7 cellular contexts compared by ENCODE assay signal in the genomic region with DNA sequence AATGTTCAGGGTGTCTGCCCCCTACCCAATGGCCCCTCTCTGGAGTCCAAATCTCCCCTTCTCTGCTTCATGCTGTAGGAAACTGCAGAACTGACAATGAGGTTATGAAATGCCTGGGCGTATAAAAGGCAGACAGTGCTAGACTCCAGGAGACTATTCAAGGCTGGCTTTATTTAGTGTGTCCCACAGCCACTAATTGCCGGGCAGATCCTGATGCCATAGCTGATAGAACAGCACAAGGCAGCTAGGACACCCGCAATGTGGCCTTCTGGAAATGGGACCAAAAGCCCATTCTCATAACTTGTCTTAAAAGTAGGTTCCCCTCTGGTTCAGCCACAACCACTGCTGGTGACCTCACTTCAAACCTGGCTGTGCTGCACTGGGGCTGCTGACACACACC. TPM values are rescaled to one million over a fixed set of nuclear protein-coding genes. Genes with fewer than 3 reads are reported as not detected.
"Had no signal": no experiment of that assay in that cellular context is flagged by ENCODE, and none has a peak within 500 bp of the region (broad histone marks: within the 10 kb centered on the region; RNA-seq: fewer than 3 reads in every experiment).

No MANE protein-coding gene starts in this region.

- FAIRE-seq: G401.6, GM12878, GM12892, GM18507, GM19239 had no signal

- ATAC-seq: GM12878 had no signal

- DNase-seq: GDM1, GF-D8 had no signal

- H3K4me3 ChIP-seq: GM12878 had no signal

RNA-seq across cellular contexts. Expression of gene CD300E, which starts 28.5 kb away (rescaled TPM):
- polyA plus RNA-seq: GM12878 had no signal

RNA-seq across cellular contexts. Expression of gene CD300LD, which starts 59.9 kb away (rescaled TPM):
- polyA plus RNA-seq: GM12878 had no signal
